Comparison of ENCODE assay signal across 8 cellular contexts in genomic region chr2:210169871-210170441, GRCh38. TPM values are rescaled to one million over a fixed set of nuclear protein-coding genes. Genes with fewer than 3 reads are reported as not detected.
A peak's percentile ranks its signal among the peaks of the same experiment; 100 is the strongest.
DNase-seq lines count a peak whose midpoint lies in the region; ATAC-seq and TF ChIP-seq lines count a peak whose summit lies in the region.

No MANE protein-coding gene starts in this region.

- H4K91ac ChIP-seq in IMR-90 (ENCODE audit: insufficient read depth, low read depth, low read length), result peak overlapping the region; percentile 47

- peak overlapping the region; percentile 93 for H3K4ac ChIP-seq in IMR-90 (ENCODE audit: low read depth, low read length)

- no peaks in the 10 kb centered on the region for H3K9me1 ChIP-seq in IMR-90 (ENCODE audit: insufficient read depth, low read length)

- H3K4me1 Mint-ChIP-seq in Caco-2 (ENCODE audit: low read depth, unreplicated experiment), result peaks cover 17% of the 10 kb centered on the region
- peaks cover 26% of the 10 kb centered on the region for H3K4me1 Mint-ChIP-seq in activated CD4-positive, alpha-beta memory T cell treated with anti-CD3 and anti-CD28 coated beads for 36 hours (ENCODE audit: low read depth)

- peak overlapping the region; percentile 96 for H3K23ac ChIP-seq in IMR-90 (ENCODE audit: low read depth, low read length)

- dilution Hi-C loops in IMR-90 (cut with HindIII; ENCODE audit: low sequenced_read_pairs, unreplicated experiment), result no loop called here

- H3K4me1 ChIP-seq in Caco-2 (0 out of 2 replicates have a peak, but pooled peaks cover 7% of the 10 kb centered on the region), IMR-90 (ENCODE audit: control insufficient read depth, insufficient read depth, low read length) (no peaks in the 10 kb centered on the region), sigmoid colon (peaks cover 0 to 50% (median 43%) of the 10 kb centered on the region in 4 donors)

- peak overlapping the region; percentile 90 for H3K27ac ChIP-seq in IMR-90 (ENCODE audit: insufficient read depth, low read length)
- peak overlapping the region; percentile 99 to 100 (median 100) for H3K27ac ChIP-seq in sigmoid colon

- no peak overlapping the region for H2AK9ac ChIP-seq in IMR-90 (replicated peaks; ENCODE audit: low read depth, low read length, poor library complexity)

- POLR2A ChIA-PET in Caco-2 (lab: Charles Lee), result no interaction called here
- POLR2A ChIA-PET in IMR-90 (lab: Charles Lee; ENCODE audit: unreplicated experiment), result no interaction called here
- POLR2A ChIA-PET in activated CD4-positive, alpha-beta memory T cell treated with anti-CD3 and anti-CD28 coated beads for 36 hours (lab: Charles Lee), result no interaction called here

- H3K27me3 ChIP-seq in Caco-2 (replicated peaks; ENCODE audit: control insufficient read depth, insufficient read depth, low read length) (no peaks in the 10 kb centered on the region), IMR-90 (ENCODE audit: control insufficient read depth, insufficient read depth, low read length) (no peaks in the 10 kb centered on the region), sigmoid colon (no peaks in the 10 kb centered on the region)

- peak overlapping the region; percentile 93 for H3K27ac Mint-ChIP-seq in Caco-2 (ENCODE audit: unreplicated experiment)
- H3K27ac Mint-ChIP-seq in activated CD4-positive, alpha-beta memory T cell treated with anti-CD3 and anti-CD28 coated beads for 36 hours, result peak overlapping the region; percentile 96

- H3K36me3 ChIP-seq in Caco-2 (ENCODE audit: control insufficient read depth, insufficient read depth, low read length), result no peaks in the 10 kb centered on the region
- H3K36me3 ChIP-seq in IMR-90 (ENCODE audit: control insufficient read depth, insufficient read depth, low read length), result no peaks in the 10 kb centered on the region
- H3K36me3 ChIP-seq in sigmoid colon, result no peaks in the 10 kb centered on the region

- H2BK120ac ChIP-seq in IMR-90 (ENCODE audit: low read depth, low read length), result peak overlapping the region; percentile 63

- no peak for TF ChIP-seq EP300 in sigmoid colon (IDR thresholded peaks at IDR 0.05)

- no peaks in the 10 kb centered on the region for H4K20me1 ChIP-seq in IMR-90 (ENCODE audit: insufficient read depth, low read length)

- CTCF ChIA-PET in Caco-2 (lab: Charles Lee), result no interaction called here
- CTCF ChIA-PET in IMR-90 (lab: Yijun Ruan, JAX), result no interaction called here
- CTCF ChIA-PET in activated CD4-positive, alpha-beta memory T cell treated with anti-CD3 and anti-CD28 coated beads for 36 hours (lab: Charles Lee), result interaction anchor here (1.1 to 2.2 kb wide), 2 partner anchors 26 to 167 kb away, joined by 3 to 5 read pairs; no protein-coding TSS in a partner anchor

- peak overlapping the region; percentile 88 for H2AFZ ChIP-seq in IMR-90 (replicated peaks; ENCODE audit: low read length, poor library complexity)

- TF ChIP-seq CTCF in Caco-2 (IDR thresholded peaks at IDR 0.05; ENCODE audit: insufficient read depth in 1 of 2, low read depth in 1 of 2, low read length in 1 of 2, severe bottlenecking in 1 of 2, unreplicated experiment in 1 of 2) (no peak), IMR-90 (conservative IDR thresholded peaks at IDR 0.05; ENCODE audit: low read depth, low read length) (no peak), sigmoid colon (IDR thresholded peaks at IDR 0.05) (no peak)

- no peaks in the 10 kb centered on the region for H3K9me3 ChIP-seq in Caco-2
- H3K9me3 ChIP-seq in IMR-90 (ENCODE audit: control insufficient read depth, insufficient read depth, low read length), result no peaks in the 10 kb centered on the region
- H3K9me3 ChIP-seq in sigmoid colon, result no peaks in the 10 kb centered on the region

- peak overlapping the region; percentile 35 for H4K5ac ChIP-seq in IMR-90 (ENCODE audit: low read depth, low read length)

- peaks cover 15% of the 10 kb centered on the region for H3K36me3 Mint-ChIP-seq in Caco-2 (ENCODE audit: insufficient read depth, unreplicated experiment)
- peaks cover 5% of the 10 kb centered on the region for H3K36me3 Mint-ChIP-seq in activated CD4-positive, alpha-beta memory T cell treated with anti-CD3 and anti-CD28 coated beads for 36 hours

- peak overlapping the region; percentile 75; the same call in 2 of the 3 replicates for H2BK15ac ChIP-seq in IMR-90 (ENCODE audit: low read depth, low read length)

- WGBS in IMR-90 (ENCODE audit: extremely low coverage in 2 of 2, insufficient read length in 1 of 2), 2 experiments, result 0% methylated on average over 6 of the region's 8 CpGs; no CpG with 5 or more reads in 1 of the 2 experiments
- WGBS in sigmoid colon, 2 donors, result 0% methylated on average over 8 of the region's 8 CpGs

- H3K18ac ChIP-seq in IMR-90 (ENCODE audit: low read depth, low read length), result peak overlapping the region; percentile 54; the same call in 1 of the 2 replicates

- ATAC-seq in GM21423 (IDR thresholded peaks at IDR 0.05; ENCODE audit: unreplicated experiment), result peak; percentile 30
- no peak for ATAC-seq in IMR-90 (ENCODE audit: low read depth)

- peak overlapping the region; percentile 88 for H2BK5ac ChIP-seq in IMR-90 (ENCODE audit: low read depth, low read length, poor library complexity, severe bottlenecking)

- no peak for TF ChIP-seq RAD21 in IMR-90 (IDR thresholded peaks at IDR 0.05; ENCODE audit: low read length)

- H3K27me3 Mint-ChIP-seq in Caco-2 (ENCODE audit: insufficient read depth, unreplicated experiment), result no peaks in the 10 kb centered on the region
- H3K27me3 Mint-ChIP-seq in activated CD4-positive, alpha-beta memory T cell treated with anti-CD3 and anti-CD28 coated beads for 36 hours, result peaks cover 3% of the 10 kb centered on the region

- peak overlapping the region; percentile 93 for H3K9ac ChIP-seq in IMR-90 (ENCODE audit: low read depth, low read length)

- DNase-seq in Caco-2 (peak in 1 of 2 experiments; percentile 5), IMR-90 (peak; percentile 79), glomerular endothelial cell (ENCODE audit: extremely low read depth, low read depth, low spot score) (peak; percentile 36), sigmoid colon (no peak), activated gamma-delta T cell treated with Interleukin-2 at 50 U/mL for 16 hours (no peak), NCI-H82 (lab: John Stamatoyannopoulos, UW) (no peak)
- DNase-seq in activated CD4-positive, alpha-beta memory T cell treated with anti-CD3 and anti-CD28 coated beads for 36 hours, result no peak

- intact Hi-C loops in Caco-2 (cut with micrococcal nuclease; ENCODE audit: unreplicated experiment), result loop anchor here (1.0 to 10.0 kb wide), 5 partner anchors 11 to 1903 kb away; partner anchors contain the start of genes PIKFYVE and RPE
- intact Hi-C loops in IMR-90 (cut with micrococcal nuclease), result loop anchor here (1.0 to 5.0 kb wide), 3 partner anchors 78 to 168 kb away; partner anchors contain the start of gene RPE
- intact Hi-C loops in activated CD4-positive, alpha-beta memory T cell treated with anti-CD3 and anti-CD28 coated beads for 36 hours (cut with micrococcal nuclease), result loop anchor here (1.0 to 5.0 kb wide), 3 partner anchors 168 to 1903 kb away; partner anchors contain the start of genes PIKFYVE and RPE
- intact Hi-C loops in sigmoid colon (cut with DNase I), result loop anchor here (2.0 kb wide), 1 partner anchor 167 kb away; the partner anchor contains the start of gene RPE

- peak overlapping the region; percentile 91 for H3K14ac ChIP-seq in IMR-90 (replicated peaks; ENCODE audit: low read depth, low read length)

- H3K9me3 Mint-ChIP-seq in Caco-2 (ENCODE audit: unreplicated experiment), result no peaks in the 10 kb centered on the region
- no peaks in the 10 kb centered on the region for H3K9me3 Mint-ChIP-seq in activated CD4-positive, alpha-beta memory T cell treated with anti-CD3 and anti-CD28 coated beads for 36 hours

- in situ Hi-C loops in IMR-90 (cut with MboI; ENCODE audit: low sequenced_read_pairs), result loop anchor here (10.0 kb wide), 1 partner anchor 175 kb away; no protein-coding TSS in a partner anchor

- H3K4me2 ChIP-seq in IMR-90 (ENCODE audit: low read depth, low read length), result peak overlapping the region; percentile 55

- BruUV-seq in Caco-2 (replicated peaks; lab: Mats Ljungman, UMichigan), result no TSS peak
- BruUV-seq in IMR-90 (replicated peaks; lab: Mats Ljungman, UMichigan), result TSS peak; percentile 32

- H3K4me3 ChIP-seq in Caco-2 (ENCODE audit: low read depth, low read length), result peak overlapping the region; percentile 84
- H3K4me3 ChIP-seq in IMR-90 (ENCODE audit: insufficient read depth, low read depth, low read length), result peak overlapping the region; percentile 60
- H3K4me3 ChIP-seq in sigmoid colon, result peak overlapping the region; percentile 76 to 98 (median 94)

- peak overlapping the region; percentile 94 for H3K4me3 Mint-ChIP-seq in Caco-2 (ENCODE audit: unreplicated experiment)
- peak overlapping the region; percentile 94 for H3K4me3 Mint-ChIP-seq in activated CD4-positive, alpha-beta memory T cell treated with anti-CD3 and anti-CD28 coated beads for 36 hours

- TF ChIP-seq POLR2A in IMR-90 (IDR thresholded peaks at IDR 0.05; ENCODE audit: low read depth, low read length) (no peak), sigmoid colon (IDR thresholded peaks at IDR 0.05) (no peak)

- no peak overlapping the region for H2BK20ac ChIP-seq in IMR-90 (ENCODE audit: low read depth, low read length)

- H3K79me1 ChIP-seq in IMR-90 (ENCODE audit: low read depth in 1 of 2, low read length in 2 of 2), result peaks cover 0 to 3% of the 10 kb centered on the region in 2 experiments; a peak in 2 of 4 replicates

- H3K56ac ChIP-seq in IMR-90 (ENCODE audit: extremely low read depth, insufficient read depth, low read length), result peak overlapping the region; percentile 97

- H4K8ac ChIP-seq in IMR-90 (ENCODE audit: low read depth in 2 of 2, low read length in 2 of 2), result peak overlapping the region; percentile 47 to 82; a peak in 2 of 4 replicates

- no peak overlapping the region for H2AK5ac ChIP-seq in IMR-90 (ENCODE audit: low read depth, low read length)

RNA-seq across cellular contexts. Expression of gene KANSL1L, which starts 1.3 kb away (rescaled TPM):
- total RNA-seq in Caco-2 (2022) (5.3 and 5.7 TPM in 2 replicates), IMR-90 (2012; rRNA removed) (7.2 and 8.1 TPM in 2 replicates), glomerular endothelial cell (8.6 and 9.2 TPM in 2 replicates), sigmoid colon (10 to 100 TPM; 32.6 to 49.0 (median 47.0) TPM)
- polyA plus RNA-seq in IMR-90 (2012; rRNA removed) (2.0 and 3.1 TPM in 2 replicates), sigmoid colon (1 to 10 TPM; 2.8 to 3.7 (median 3.6) TPM)
- polyA plus RNA-seq in IMR-90 (2012; cell fraction: cytosol; rRNA removed), result 0.36 and 0.45 TPM in 2 replicates
- 0.45 and 7.2 TPM in 2 replicates for polyA plus RNA-seq in IMR-90 (2012; cell fraction: nucleus; rRNA removed; ENCODE audit: low replicate concordance)
- 1 to 10 TPM; 4.0 to 4.6 TPM for total RNA-seq in activated CD4-positive, alpha-beta memory T cell treated with anti-CD3 and anti-CD28 coated beads for 36 hours

RNA-seq across cellular contexts. Expression of gene ACADL, which starts 55.3 kb away (rescaled TPM):
- not detected in 2 replicates for total RNA-seq in Caco-2 (2022)
- total RNA-seq in IMR-90 (2012; rRNA removed), result not detected in 2 replicates
- polyA plus RNA-seq in IMR-90 (2012; rRNA removed), result not detected in 2 replicates
- not detected in 2 replicates for polyA plus RNA-seq in IMR-90 (2012; cell fraction: cytosol; rRNA removed)
- not detected in 2 replicates for polyA plus RNA-seq in IMR-90 (2012; cell fraction: nucleus; rRNA removed; ENCODE audit: low replicate concordance)
- not detected for total RNA-seq in activated CD4-positive, alpha-beta memory T cell treated with anti-CD3 and anti-CD28 coated beads for 36 hours
- total RNA-seq in glomerular endothelial cell, result 0.05 TPM in 1 of 2 replicates, not detected in the other
- 1 to 10 TPM in 3 of 4 donors, under 1 TPM in 1; 0.81 to 4.7 (median 3.9) TPM for total RNA-seq in sigmoid colon
- under 1 TPM in 2 of 3 donors, not detected in 1; 0.15 to 0.60 TPM for polyA plus RNA-seq in sigmoid colon

Comparison
In these comparisons a context has a peak if more than half of its experiments do, and no peak if none do; other contexts are left out.
1. DNase-seq: peak in IMR-90 (single experiment) and glomerular endothelial cell (single experiment); none in activated CD4-positive, alpha-beta memory T cell treated with anti-CD3 and anti-CD28 coated beads for 36 hours (single experiment), sigmoid colon (single experiment), activated gamma-delta T cell treated with Interleukin-2 at 50 U/mL for 16 hours (single experiment) and NCI-H82 (single experiment).
2. Peak in every context shown above with its lines, with median percentiles within 50 percentile points of each other: H3K4me3 ChIP-seq.